In genomic region chr21:43726686-43727570, GRCh38 we compare ENCODE assay signal across 8 cellular contexts. TPM values are rescaled to one million over a fixed set of nuclear protein-coding genes. Genes with fewer than 3 reads are reported as not detected.
DNase-seq lines count a peak whose midpoint lies in the region; ATAC-seq and TF ChIP-seq lines count a peak whose summit lies in the region.

No MANE protein-coding gene starts in this region.

- no peak overlapping the region for H2BK5ac ChIP-seq in mesendoderm (ENCODE audit: low read length)

- H3K79me1 ChIP-seq in mesendoderm (ENCODE audit: low read length): peaks cover 16% of the 10 kb centered on the region

- no peak overlapping the region for H2BK120ac ChIP-seq in mesendoderm (ENCODE audit: low read depth, low read length)

- H3K36me3 ChIP-seq in mesendoderm (ENCODE audit: control insufficient read depth, insufficient read depth, low read length): peaks cover 1% of the 10 kb centered on the region
- H3K36me3 ChIP-seq in upper lobe of left lung: peaks cover 6 to 17% (median 9%) of the 10 kb centered on the region in 4 donors
- H3K36me3 ChIP-seq in SJCRH30: no peaks in the 10 kb centered on the region

- peak overlapping the region; percentile 82 for H3K4me3 Mint-ChIP-seq in activated T-cell treated with anti-CD3 and anti-CD28 coated beads, Interleukin-2, amount 50 U/mL, for 24 hours

- peak overlapping the region; percentile 70 for H3K27ac Mint-ChIP-seq in activated T-cell treated with anti-CD3 and anti-CD28 coated beads, Interleukin-2, amount 50 U/mL, for 24 hours

- no peak overlapping the region for H2AK5ac ChIP-seq in mesendoderm (ENCODE audit: low read length)

- TF ChIP-seq POLR2A in upper lobe of left lung (IDR thresholded peaks at IDR 0.05): peak in 1 of 4 donors; percentile 26

- no CpG with 5 or more reads among the region's 21 CpGs for WGBS in mesendoderm (ENCODE audit: extremely low coverage, insufficient coverage, low lambda C conversion rate)
- WGBS in upper lobe of left lung, 2 donors: 44 to 57% methylated on average over 17 to 21 of the region's 21 CpGs

- no peak overlapping the region for H3K4ac ChIP-seq in mesendoderm (ENCODE audit: low read depth, low read length)

- TF ChIP-seq EP300 in upper lobe of left lung (IDR thresholded peaks at IDR 0.05): peak in 2 of 4 donors; percentile 35 to 78

- H3K27me3 ChIP-seq in mesendoderm (ENCODE audit: insufficient read depth, low read length, poor library complexity) (no peaks in the 10 kb centered on the region), upper lobe of left lung (no peaks in the 10 kb centered on the region), SJCRH30 (no peaks in the 10 kb centered on the region)

- no peak overlapping the region for H4K5ac ChIP-seq in mesendoderm (ENCODE audit: low read length)

- peaks cover 50% of the 10 kb centered on the region for H3K36me3 Mint-ChIP-seq in activated T-cell treated with anti-CD3 and anti-CD28 coated beads, Interleukin-2, amount 50 U/mL, for 24 hours (ENCODE audit: low read depth)

- no peak overlapping the region for H3K4me3 ChIP-seq in mesendoderm (ENCODE audit: low read length)
- H3K4me3 ChIP-seq in upper lobe of left lung: peak overlapping the region in 1 of 4 donors; percentile 56
- no peak overlapping the region for H3K4me3 ChIP-seq in SJCRH30

- TF ChIP-seq CTCF in upper lobe of left lung (IDR thresholded peaks at IDR 0.05): no peak

- no peak overlapping the region for H3K23ac ChIP-seq in mesendoderm (ENCODE audit: low read length)

- H3K4me1 Mint-ChIP-seq in activated T-cell treated with anti-CD3 and anti-CD28 coated beads, Interleukin-2, amount 50 U/mL, for 24 hours (ENCODE audit: low read depth): peaks cover 70% of the 10 kb centered on the region

- peak; percentile 0 to 2 for ATAC-seq in upper lobe of left lung (ENCODE audit: low FRiP score in 2 of 2)
- ATAC-seq in GM19328 (IDR thresholded peaks at IDR 0.05; ENCODE audit: unreplicated experiment): no peak

- no peak overlapping the region for H2BK15ac ChIP-seq in mesendoderm (replicated peaks; ENCODE audit: low read depth)

- H3K9me3 ChIP-seq in upper lobe of left lung (no peaks in the 10 kb centered on the region), SJCRH30 (replicated peaks) (no peaks in the 10 kb centered on the region)

- H3K79me2 ChIP-seq in mesendoderm (ENCODE audit: control insufficient read depth, insufficient read depth, low read length): peaks cover 18% of the 10 kb centered on the region

- no peak overlapping the region for H4K8ac ChIP-seq in mesendoderm (ENCODE audit: low read depth, low read length)

- H3K27ac ChIP-seq in mesendoderm (ENCODE audit: low read depth, low read length) (no peak overlapping the region), upper lobe of left lung (peak overlapping the region; percentile 87 to 97 (median 90)), SJCRH30 (no peak overlapping the region)

- H3K9ac ChIP-seq in mesendoderm (ENCODE audit: low read length): no peak overlapping the region

- no peak overlapping the region for H3K18ac ChIP-seq in mesendoderm (ENCODE audit: low read length)

- H3K27me3 Mint-ChIP-seq in activated T-cell treated with anti-CD3 and anti-CD28 coated beads, Interleukin-2, amount 50 U/mL, for 24 hours: no peaks in the 10 kb centered on the region

- no peak for DNase-seq in activated T-cell treated with anti-CD3 and anti-CD28 coated beads, Interleukin-2, amount 50 U/mL, for 24 hours
- no peak for DNase-seq in activated T-cell treated with anti-CD3 and anti-CD28 coated beads, Interleukin-2, amount 50 U/mL, for 48 hours
- peak; percentile 25 for DNase-seq in astrocyte of the hippocampus (ENCODE audit: low read depth, low spot score)
- DNase-seq in mesendoderm: no peak
- peak in 1 of 2 donors; percentile 73 for DNase-seq in upper lobe of left lung
- no peak for DNase-seq in SJCRH30
- DNase-seq in NCI-H1436 (lab: John Stamatoyannopoulos, UW): no peak

- no peak overlapping the region for H3K4me2 ChIP-seq in mesendoderm (ENCODE audit: low read length)

- peaks cover 2% of the 10 kb centered on the region for H3K4me1 ChIP-seq in mesendoderm (ENCODE audit: control insufficient read depth, low read depth, low read length)
- peaks cover 62 to 80% (median 66%) of the 10 kb centered on the region in 4 donors for H3K4me1 ChIP-seq in upper lobe of left lung
- H3K4me1 ChIP-seq in SJCRH30: peaks cover 15% of the 10 kb centered on the region

- H3K9me3 Mint-ChIP-seq in activated T-cell treated with anti-CD3 and anti-CD28 coated beads, Interleukin-2, amount 50 U/mL, for 24 hours: no peaks in the 10 kb centered on the region

- peak overlapping the region; percentile 49 for H3K56ac ChIP-seq in mesendoderm (ENCODE audit: low read length)

RNA-seq across cellular contexts. Expression of gene PDXK, which starts 8.0 kb away (rescaled TPM):
- 29.9 TPM for polyA plus RNA-seq in mesendoderm (2013, experiment 1 of 2)
- 29.8 TPM for polyA plus RNA-seq in mesendoderm (2013, experiment 2 of 2)
- 100 to 1,000 TPM; 105 to 301 (median 207) TPM for total RNA-seq in upper lobe of left lung
- total RNA-seq in SJCRH30 (2014; rRNA removed; shearing (Covaris generic)): 41.5 and 46.4 TPM in 2 replicates

RNA-seq across cellular contexts. Expression of gene CSTB, which starts 49.2 kb away (rescaled TPM):
- polyA plus RNA-seq in mesendoderm (2013, experiment 1 of 2): 115 TPM
- polyA plus RNA-seq in mesendoderm (2013, experiment 2 of 2): 116 TPM
- 100 to 1,000 TPM in 2 of 6 donors, 10 to 100 TPM in 4; 19.9 to 122 (median 51.3) TPM for total RNA-seq in upper lobe of left lung
- 18.7 and 19.0 TPM in 2 replicates for total RNA-seq in SJCRH30 (2014; rRNA removed; shearing (Covaris generic))

Comparison
In these comparisons a context has a peak if more than half of its experiments do, and no peak if none do; other contexts are left out.
1. H3K27ac ChIP-seq: peak in upper lobe of left lung (4 of 4); none in mesendoderm (single experiment) and SJCRH30 (single experiment).